In the genomic region with DNA sequence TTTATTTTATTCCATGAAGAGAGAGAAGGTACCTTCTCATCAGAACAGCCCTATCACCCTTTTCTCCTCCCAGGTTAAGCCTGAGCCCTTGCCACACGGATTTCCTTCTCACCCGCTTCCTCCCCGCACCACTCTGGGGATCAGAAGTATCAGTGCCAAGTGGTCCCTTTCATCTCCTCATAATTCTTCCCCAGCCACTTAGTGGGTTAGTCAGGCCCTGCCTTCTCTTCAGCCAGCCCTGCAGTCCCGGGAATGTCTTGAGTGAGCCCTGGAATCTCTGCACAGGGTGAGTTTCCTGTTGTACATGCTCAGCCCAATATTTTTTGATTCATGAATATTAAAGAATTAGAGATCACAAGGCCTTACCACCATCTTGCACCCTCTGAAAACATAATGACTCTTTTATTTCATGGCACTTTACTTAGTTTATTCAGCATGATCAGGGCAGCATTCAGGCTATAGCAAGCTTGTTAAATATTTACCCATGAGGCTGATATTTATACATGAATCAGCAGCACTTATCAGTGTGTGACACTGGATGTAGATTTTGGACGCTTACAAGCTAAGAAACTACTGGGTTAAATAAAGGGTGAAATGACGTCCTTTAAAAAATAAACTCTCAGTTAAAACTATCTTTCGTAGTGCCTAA, we compare ENCODE assay signal across 12 cellular contexts.
DNase-seq lines count a peak whose midpoint lies in the region; ATAC-seq and TF ChIP-seq lines count a peak whose summit lies in the region.
"Had no signal": no experiment of that assay in that cellular context is flagged by ENCODE, and none has a peak within 500 bp of the region (broad histone marks: within the 10 kb centered on the region; RNA-seq: fewer than 3 reads in every experiment).

No MANE protein-coding gene starts in this region.

- no peaks in the 10 kb centered on the region for H4K20me1 ChIP-seq in GM23248 (ENCODE audit: insufficient read depth)

- H3K9me3 ChIP-seq in GM23248 (ENCODE audit: low read depth), result no peaks in the 10 kb centered on the region
- H3K9me3 ChIP-seq in body of pancreas, result no peaks in the 10 kb centered on the region
- no peaks in the 10 kb centered on the region for H3K9me3 ChIP-seq in prostate gland

- no peaks in the 10 kb centered on the region for H3K27me3 ChIP-seq in GM23248 (replicated peaks; ENCODE audit: insufficient read depth)
- H3K27me3 ChIP-seq in body of pancreas, result no peaks in the 10 kb centered on the region
- H3K27me3 ChIP-seq in prostate gland (replicated peaks; ENCODE audit: insufficient read depth), result no peaks in the 10 kb centered on the region

- peak overlapping the region; percentile 2 for H3K4me2 ChIP-seq in GM23248 (ENCODE audit: unreplicated experiment)

- intact Hi-C loops in body of pancreas (cut with DNase I) (no loop called here), prostate gland (cut with DNase I) (no loop called here)

- TF ChIP-seq POLR2A in body of pancreas (IDR thresholded peaks at IDR 0.05) (no peak), prostate gland (IDR thresholded peaks at IDR 0.05) (no peak)

- no peaks in the 10 kb centered on the region for H3K79me2 ChIP-seq in GM23248 (ENCODE audit: insufficient read depth)

- peak; percentile 77 for ATAC-seq in body of pancreas

- H3K36me3 ChIP-seq in GM23248 (ENCODE audit: low read depth) (no peaks in the 10 kb centered on the region), body of pancreas (replicated peaks in 1 of 2; ENCODE audit: insufficient read depth in 1 of 2, low read depth in 2 of 2) (no peaks in the 10 kb centered on the region), prostate gland (no peaks in the 10 kb centered on the region)

- WGBS in GM23248 (ENCODE audit: low coverage in 1 of 2, low lambda C conversion rate in 2 of 2, missing lambda C conversion rate in 2 of 2), 2 experiments, result 50 to 55% methylated on average over 7 of the region's 7 CpGs
- WGBS in body of pancreas, 2 donors, result 24% methylated on average over 7 of the region's 7 CpGs
- 30% methylated on average over 7 of the region's 7 CpGs for WGBS in prostate gland

- peak overlapping the region; percentile 26; the same call in 1 of the 2 replicates for H2AFZ ChIP-seq in GM23248

- TF ChIP-seq CTCF in body of pancreas (IDR thresholded peaks at IDR 0.05), result no peak
- TF ChIP-seq CTCF in prostate gland (IDR thresholded peaks at IDR 0.05), result no peak
- TF ChIP-seq CTCF in coronary artery (IDR thresholded peaks at IDR 0.05), result no peak

- H3K4me1 ChIP-seq in GM23248 (ENCODE audit: insufficient read depth) (peaks cover 35% of the 10 kb centered on the region), body of pancreas (peaks cover 21% of the 10 kb centered on the region), prostate gland (replicated peaks) (no peaks in the 10 kb centered on the region)

- no peak overlapping the region for H3K4me3 ChIP-seq in GM23248
- H3K4me3 ChIP-seq in body of pancreas, result no peak overlapping the region
- H3K4me3 ChIP-seq in prostate gland, result no peak overlapping the region
- no peak overlapping the region for H3K4me3 ChIP-seq in coronary artery

- no peaks in the 10 kb centered on the region for H3K9me2 ChIP-seq in GM23248 (ENCODE audit: insufficient read depth)

- H3K9ac ChIP-seq in GM23248, result no peak overlapping the region

- H3K27ac ChIP-seq in GM23248 (peak overlapping the region; percentile 64), body of pancreas (peak overlapping the region; percentile 22 to 68 (median 44)), prostate gland (no peak overlapping the region), coronary artery (no peak overlapping the region)

- DNase-seq in A172 (ENCODE audit: low spot score) (peak; percentile 67), GM23248 (peak; percentile 57), body of pancreas (peak in 3 of 4 donors; percentile 10 to 16 (median 13)), mucosa of gallbladder (ENCODE audit: low spot score) (peak; percentile 14), prostate gland (ENCODE audit: low spot score) (no peak), coronary artery (ENCODE audit: low spot score) (no peak), NCI-H2107 (lab: John Stamatoyannopoulos, UW) (no peak), amniotic stem cell (lab: John Stamatoyannopoulos, UW) (no peak)
- DNase-seq: activated CD4-positive, alpha-beta T cell treated with anti-CD3 and anti-CD28 coated beads, Interleukin-2, amount 50 U/mL, for 1 hour; activated naive CD4-positive, alpha-beta T cell treated with anti-CD3 and anti-CD28 coated beads, Interleukin-2, amount 50 U/mL, for 16 hours; immature natural killer cell; NCI-H2171 had no signal

- in situ Hi-C loops in GM23248 (cut with MboI), result no loop called here

- peaks cover 27% of the 10 kb centered on the region for H3F3A ChIP-seq in GM23248 (ENCODE audit: insufficient read depth)

Comparison
In these comparisons a context has a peak if more than half of its experiments do, and no peak if none do; other contexts are left out.
1. DNase-seq: peak in A172 (single experiment), GM23248 (single experiment), body of pancreas (3 of 4) and mucosa of gallbladder (single experiment); none in prostate gland (single experiment), coronary artery (single experiment), NCI-H2107 (single experiment) and amniotic stem cell (single experiment).
2. H3K27ac ChIP-seq: peak in GM23248 (single experiment) and body of pancreas (4 of 4); none in prostate gland (0 of 2) and coronary artery (0 of 2).